In genomic region chr22:27174970-27175369, GRCh38 we compare ENCODE assay signal across 19 cellular contexts.
"Had no signal": no experiment of that assay in that cellular context is flagged by ENCODE, and none has a peak within 500 bp of the region (broad histone marks: within the 10 kb centered on the region; RNA-seq: fewer than 3 reads in every experiment).

No MANE protein-coding gene starts in this region.

- H3K4me3 Mint-ChIP-seq: nephron; stimulated activated naive B cell treated with anti-CD40 and anti-IgM and Interleukin-4, amounts not matched to agents 10 μg/mL and 1 μg/mL and 100 μg/mL, for 72 hours; stimulated activated naive CD8-positive, alpha-beta T cell treated with anti-CD3 and anti-CD28 coated beads, Interleukin-15, amount 100 ng/mL, for 72 hours had no signal

- H3K9me3 Mint-ChIP-seq: stimulated activated naive B cell treated with anti-CD40 and anti-IgM and Interleukin-4, amounts not matched to agents 10 μg/mL and 1 μg/mL and 100 μg/mL, for 72 hours; stimulated activated naive CD8-positive, alpha-beta T cell treated with anti-CD3 and anti-CD28 coated beads, Interleukin-15, amount 100 ng/mL, for 72 hours had no signal

- H3K27ac Mint-ChIP-seq: stimulated activated naive B cell treated with anti-CD40 and anti-IgM and Interleukin-4, amounts not matched to agents 10 μg/mL and 1 μg/mL and 100 μg/mL, for 72 hours; stimulated activated naive CD8-positive, alpha-beta T cell treated with anti-CD3 and anti-CD28 coated beads, Interleukin-15, amount 100 ng/mL, for 72 hours had no signal

- H3K27ac ChIP-seq: epithelial cell of prostate, foreskin keratinocyte, neutrophil, psoas muscle, sigmoid colon, skin epidermis, testis, tibial nerve had no signal

- DNase-seq: effector memory CD4-positive, alpha-beta T cell; foreskin keratinocyte; left colon; left ventricle myocardium superior; mesendoderm; naive B cell; psoas muscle; sigmoid colon; stimulated activated CD4-positive, alpha-beta T cell treated with anti-CD3 and anti-CD28 coated beads, Interleukin-2, amount 100 ng/mL, for 24 hours; stimulated activated CD4-positive, alpha-beta T cell treated with anti-CD3 and anti-CD28 coated beads, Interleukin-4, amount 100 ng/mL, for 4 hours; stimulated activated naive B cell treated with anti-CD40 and anti-IgM and Interleukin-4, amounts not matched to agents 10 μg/mL and 1 μg/mL and 100 μg/mL, for 72 hours; stimulated activated naive CD8-positive, alpha-beta T cell treated with anti-CD3 and anti-CD28 coated beads, Interleukin-15, amount 100 ng/mL, for 72 hours; testis had no signal

- H3K4me1 ChIP-seq: foreskin keratinocyte, psoas muscle, testis had no signal

- H3K9me3 ChIP-seq: neutrophil, psoas muscle, sigmoid colon, testis, tibial nerve had no signal

- H3K27me3 ChIP-seq: sigmoid colon, testis had no signal

- H3K36me3 Mint-ChIP-seq: naive B cell; stimulated activated naive B cell treated with anti-CD40 and anti-IgM and Interleukin-4, amounts not matched to agents 10 μg/mL and 1 μg/mL and 100 μg/mL, for 72 hours had no signal

- H3K4me1 Mint-ChIP-seq: naive B cell; stimulated activated naive B cell treated with anti-CD40 and anti-IgM and Interleukin-4, amounts not matched to agents 10 μg/mL and 1 μg/mL and 100 μg/mL, for 72 hours; stimulated activated naive CD8-positive, alpha-beta T cell treated with anti-CD3 and anti-CD28 coated beads, Interleukin-15, amount 100 ng/mL, for 72 hours had no signal

- H3K4me3 ChIP-seq: lung, psoas muscle, sigmoid colon, skin epidermis, testis, tibial nerve had no signal

- ATAC-seq: foreskin keratinocyte; left colon; left ventricle myocardium superior; psoas muscle; stimulated activated naive B cell treated with anti-CD40 and anti-IgM and Interleukin-4, amounts not matched to agents 10 μg/mL and 1 μg/mL and 100 μg/mL, for 72 hours; stimulated activated naive CD8-positive, alpha-beta T cell treated with anti-CD3 and anti-CD28 coated beads, Interleukin-15, amount 100 ng/mL, for 72 hours had no signal

- H3K36me3 ChIP-seq: neutrophil, sigmoid colon, tibial nerve had no signal
